Comparison of ENCODE assay signal across 19 cellular contexts in the genomic region with DNA sequence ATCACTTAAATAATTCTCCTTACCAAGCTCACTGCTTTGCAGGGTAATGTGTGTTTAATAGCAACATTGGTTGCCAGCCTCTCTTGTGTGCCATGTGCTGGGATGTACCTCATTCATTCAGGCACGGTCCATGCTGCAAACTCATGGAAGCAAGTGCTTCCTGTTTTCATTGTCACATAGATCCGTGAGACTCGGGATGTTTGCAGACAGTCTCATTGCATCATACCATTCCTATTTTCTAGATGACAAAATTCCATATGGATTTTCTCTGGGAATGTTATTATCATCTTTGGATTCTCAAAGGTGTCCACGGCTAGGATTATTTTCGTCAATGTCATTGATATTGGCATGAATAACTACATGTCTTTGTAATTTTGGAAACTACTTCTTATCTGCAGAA. TPM values are rescaled to one million over a fixed set of nuclear protein-coding genes. Genes with fewer than 3 reads are reported as not detected.
DNase-seq lines count a peak whose midpoint lies in the region; ATAC-seq and TF ChIP-seq lines count a peak whose summit lies in the region.
"Had no signal": no experiment of that assay in that cellular context is flagged by ENCODE, and none has a peak within 500 bp of the region (broad histone marks: within the 10 kb centered on the region; RNA-seq: fewer than 3 reads in every experiment).

No MANE protein-coding gene starts in this region.

- ATAC-seq in WTC11 (no peak), right cardiac atrium (no peak), natural killer cell (no peak), foreskin keratinocyte (no peak)
- ATAC-seq: CD8-positive, alpha-beta T cell; HCT116 had no signal

- no peak overlapping the region for H3K4me3 Mint-ChIP-seq in WTC11
- H3K4me3 Mint-ChIP-seq in natural killer cell = no peak overlapping the region
- H3K4me3 Mint-ChIP-seq: B cell; CD4-positive, CD25-positive, alpha-beta regulatory T cell; CD8-positive, alpha-beta T cell had no signal

- TF ChIP-seq EP300 in esophagus muscularis mucosa (IDR thresholded peaks at IDR 0.05) (no peak), sigmoid colon (IDR thresholded peaks at IDR 0.05) (no peak)

- H3K9me3 ChIP-seq in esophagus muscularis mucosa (no peaks in the 10 kb centered on the region), sigmoid colon (no peaks in the 10 kb centered on the region), right cardiac atrium (ENCODE audit: control insufficient read depth, low read length) (no peaks in the 10 kb centered on the region)
- H3K9me3 ChIP-seq: BLaER1, Caco-2 had no signal

- TF ChIP-seq CTCF in WTC11 (IDR thresholded peaks at IDR 0.05) = no peak
- TF ChIP-seq CTCF in esophagus muscularis mucosa (IDR thresholded peaks at IDR 0.05) = no peak
- no peak for TF ChIP-seq CTCF in sigmoid colon (IDR thresholded peaks at IDR 0.05)
- no peak for TF ChIP-seq CTCF in natural killer cell (IDR thresholded peaks at IDR 0.05)
- no peak for TF ChIP-seq CTCF in foreskin keratinocyte (conservative IDR thresholded peaks at IDR 0.05)

- CTCF ChIA-PET in WTC11 (lab: Charles Lee) = no interaction called here

- DNase-seq in WTC11 (ENCODE audit: low spot score) (no peak), esophagus muscularis mucosa (ENCODE audit: extremely low spot score) (peak; percentile 47), medulla oblongata (ENCODE audit: extremely low spot score) (peak; percentile 13), sigmoid colon (peak; percentile 39), right cardiac atrium (no peak), natural killer cell (no peak), foreskin keratinocyte (no peak)
- DNase-seq in stimulated activated CD4-positive, alpha-beta T cell treated with anti-CD3 and anti-CD28 coated beads, Interleukin-1b, Interleukin-23, amount 100 ng/mL, for 48 hours = no peak
- DNase-seq: Caco-2; CD4-positive, CD25-positive, alpha-beta regulatory T cell; DMS153; DND-41; H7 had no signal

- H3K36me3 ChIP-seq in esophagus muscularis mucosa = no peaks in the 10 kb centered on the region
- H3K36me3 ChIP-seq in sigmoid colon = no peaks in the 10 kb centered on the region

- no peaks in the 10 kb centered on the region for H3K4me1 Mint-ChIP-seq in WTC11
- H3K4me1 Mint-ChIP-seq in natural killer cell = no peaks in the 10 kb centered on the region
- H3K4me1 Mint-ChIP-seq: B cell; CD4-positive, CD25-positive, alpha-beta regulatory T cell had no signal

- H3K27ac Mint-ChIP-seq in WTC11 (no peak overlapping the region), natural killer cell (no peak overlapping the region)
- H3K27ac Mint-ChIP-seq: B cell; CD4-positive, CD25-positive, alpha-beta regulatory T cell; CD8-positive, alpha-beta T cell had no signal

- intact Hi-C loops in esophagus muscularis mucosa (cut with DNase I) = no loop called here
- intact Hi-C loops in sigmoid colon (cut with DNase I) = no loop called here
- intact Hi-C loops in right cardiac atrium (cut with DNase I) = no loop called here
- intact Hi-C loops in natural killer cell (cut with micrococcal nuclease) = no loop called here

- H3K27me3 ChIP-seq in esophagus muscularis mucosa = peaks cover 0 to 8% (median 0%) of the 10 kb centered on the region in 4 donors
- no peaks in the 10 kb centered on the region for H3K27me3 ChIP-seq in sigmoid colon
- H3K27me3 ChIP-seq in right cardiac atrium (ENCODE audit: control insufficient read depth, insufficient read depth) = no peaks in the 10 kb centered on the region
- peaks cover 8% of the 10 kb centered on the region for H3K27me3 ChIP-seq in foreskin keratinocyte
- H3K27me3 ChIP-seq: BLaER1 had no signal

- WGBS in esophagus muscularis mucosa = 55% methylated on average over 5 of the region's 5 CpGs
- 63% methylated on average over 5 of the region's 5 CpGs for WGBS in sigmoid colon, 2 donors
- 39% methylated on average over 5 of the region's 5 CpGs for WGBS in right cardiac atrium

- H3K4me3 ChIP-seq in esophagus muscularis mucosa (no peak overlapping the region), sigmoid colon (no peak overlapping the region), right cardiac atrium (ENCODE audit: low read length) (no peak overlapping the region)
- H3K4me3 ChIP-seq: BLaER1 had no signal

- H3K27me3 Mint-ChIP-seq in WTC11 (ENCODE audit: low read depth) (no peaks in the 10 kb centered on the region; the same call in 1 of the 2 replicates), natural killer cell (ENCODE audit: low read depth in 2 of 2) (peaks cover 7 to 12% of the 10 kb centered on the region in 2 donors)

- H3K4me1 ChIP-seq in esophagus muscularis mucosa (peaks cover 13 to 34% (median 33%) of the 10 kb centered on the region in 4 donors), sigmoid colon (peaks cover 0 to 22% (median 16%) of the 10 kb centered on the region in 4 donors), right cardiac atrium (ENCODE audit: control insufficient read depth, insufficient read depth, low read length) (no peaks in the 10 kb centered on the region), foreskin keratinocyte (no peaks in the 10 kb centered on the region)
- H3K4me1 ChIP-seq: Caco-2 had no signal

- POLR2A ChIA-PET in WTC11 (lab: Charles Lee) = no interaction called here

- H3K27ac ChIP-seq in esophagus muscularis mucosa (replicated peaks in 1 of 4) = no peak overlapping the region
- H3K27ac ChIP-seq in sigmoid colon = no peak overlapping the region
- H3K27ac ChIP-seq in right cardiac atrium (ENCODE audit: low read length) = no peak overlapping the region
- no peak overlapping the region for H3K27ac ChIP-seq in foreskin keratinocyte
- H3K27ac ChIP-seq: 22Rv1, BLaER1, C4-2B had no signal

- TF ChIP-seq POLR2A in esophagus muscularis mucosa (IDR thresholded peaks at IDR 0.05; ENCODE audit: low read depth) (no peak), sigmoid colon (IDR thresholded peaks at IDR 0.05) (no peak)

- H3K36me3 Mint-ChIP-seq in WTC11 (no peaks in the 10 kb centered on the region), natural killer cell (no peaks in the 10 kb centered on the region)
- H3K36me3 Mint-ChIP-seq: CD4-positive, CD25-positive, alpha-beta regulatory T cell; CD8-positive, alpha-beta T cell had no signal

- peaks cover 8% of the 10 kb centered on the region; the same call in 1 of the 2 replicates for H3K9me3 Mint-ChIP-seq in WTC11
- H3K9me3 Mint-ChIP-seq in natural killer cell = no peaks in the 10 kb centered on the region
- H3K9me3 Mint-ChIP-seq: CD8-positive, alpha-beta T cell had no signal

TF ChIP-seq in WTC11, 78 proteins besides CTCF, POLR2A, EP300 and RAD21:
- TF ChIP-seq, protein P1, sequence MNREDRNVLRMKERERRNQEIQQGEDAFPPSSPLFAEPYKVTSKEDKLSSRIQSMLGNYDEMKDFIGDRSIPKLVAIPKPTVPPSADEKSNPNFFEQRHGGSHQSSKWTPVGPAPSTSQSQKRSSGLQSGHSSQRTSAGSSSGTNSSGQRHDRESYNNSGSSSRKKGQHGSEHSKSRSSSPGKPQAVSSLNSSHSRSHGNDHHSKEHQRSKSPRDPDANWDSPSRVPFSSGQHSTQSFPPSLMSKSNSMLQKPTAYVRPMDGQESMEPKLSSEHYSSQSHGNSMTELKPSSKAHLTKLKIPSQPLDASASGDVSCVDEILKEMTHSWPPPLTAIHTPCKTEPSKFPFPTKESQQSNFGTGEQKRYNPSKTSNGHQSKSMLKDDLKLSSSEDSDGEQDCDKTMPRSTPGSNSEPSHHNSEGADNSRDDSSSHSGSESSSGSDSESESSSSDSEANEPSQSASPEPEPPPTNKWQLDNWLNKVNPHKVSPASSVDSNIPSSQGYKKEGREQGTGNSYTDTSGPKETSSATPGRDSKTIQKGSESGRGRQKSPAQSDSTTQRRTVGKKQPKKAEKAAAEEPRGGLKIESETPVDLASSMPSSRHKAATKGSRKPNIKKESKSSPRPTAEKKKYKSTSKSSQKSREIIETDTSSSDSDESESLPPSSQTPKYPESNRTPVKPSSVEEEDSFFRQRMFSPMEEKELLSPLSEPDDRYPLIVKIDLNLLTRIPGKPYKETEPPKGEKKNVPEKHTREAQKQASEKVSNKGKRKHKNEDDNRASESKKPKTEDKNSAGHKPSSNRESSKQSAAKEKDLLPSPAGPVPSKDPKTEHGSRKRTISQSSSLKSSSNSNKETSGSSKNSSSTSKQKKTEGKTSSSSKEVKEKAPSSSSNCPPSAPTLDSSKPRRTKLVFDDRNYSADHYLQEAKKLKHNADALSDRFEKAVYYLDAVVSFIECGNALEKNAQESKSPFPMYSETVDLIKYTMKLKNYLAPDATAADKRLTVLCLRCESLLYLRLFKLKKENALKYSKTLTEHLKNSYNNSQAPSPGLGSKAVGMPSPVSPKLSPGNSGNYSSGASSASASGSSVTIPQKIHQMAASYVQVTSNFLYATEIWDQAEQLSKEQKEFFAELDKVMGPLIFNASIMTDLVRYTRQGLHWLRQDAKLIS (CRISPR knock-in tag; IDR thresholded peaks at IDR 0.05; ENCODE audit: borderline replicate concordance) = no peak
- TF ChIP-seq, protein P2, sequence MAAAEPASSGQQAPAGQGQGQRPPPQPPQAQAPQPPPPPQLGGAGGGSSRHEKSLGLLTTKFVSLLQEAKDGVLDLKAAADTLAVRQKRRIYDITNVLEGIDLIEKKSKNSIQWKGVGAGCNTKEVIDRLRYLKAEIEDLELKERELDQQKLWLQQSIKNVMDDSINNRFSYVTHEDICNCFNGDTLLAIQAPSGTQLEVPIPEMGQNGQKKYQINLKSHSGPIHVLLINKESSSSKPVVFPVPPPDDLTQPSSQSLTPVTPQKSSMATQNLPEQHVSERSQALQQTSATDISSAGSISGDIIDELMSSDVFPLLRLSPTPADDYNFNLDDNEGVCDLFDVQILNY (CRISPR knock-in tag; IDR thresholded peaks at IDR 0.05) = no peak
- no peak for TF ChIP-seq NFYB (CRISPR knock-in tag; conservative IDR thresholded peaks at IDR 0.05; ENCODE audit: low read depth)
- peak; percentile 89 for TF ChIP-seq GABPB1 (CRISPR knock-in tag; IDR thresholded peaks at IDR 0.05)

RNA-seq across cellular contexts. Expression of a gene that starts 60.0 kb away (rescaled TPM):
- total RNA-seq in WTC11 (2021) = 35.0 to 44.4 TPM (median 42.3 TPM) in 3 replicates
- total RNA-seq in esophagus muscularis mucosa = 100 to 1,000 TPM in 1 of 4 donors, 10 to 100 TPM in 3; 59.4 to 119 (median 76.1) TPM
- total RNA-seq in sigmoid colon = 100 to 1,000 TPM in 3 of 4 donors, 10 to 100 TPM in 1; 77.0 to 196 (median 139) TPM
- 10 to 100 TPM in 1 of 3 donors, 1 to 10 TPM in 2; 1.8 to 16.4 (median 3.0) TPM for polyA plus RNA-seq in sigmoid colon
- 10 to 100 TPM; 18.3 to 29.1 (median 25.4) TPM for total RNA-seq in right cardiac atrium
- 7.8 TPM for polyA plus RNA-seq in right cardiac atrium
- total RNA-seq in natural killer cell = 100 to 1,000 TPM in 2 of 3 donors, 10 to 100 TPM in 1; 74.9 to 105 (median 100) TPM
- 6.9 and 7.5 TPM in 2 replicates for total RNA-seq in foreskin keratinocyte
- polyA plus RNA-seq in foreskin keratinocyte = 1.0 TPM in 2 replicates

Comparison
In these comparisons a context has a peak if more than half of its experiments do, and no peak if none do; other contexts are left out.
1. DNase-seq: peak in esophagus muscularis mucosa (single experiment), medulla oblongata (single experiment) and sigmoid colon (single experiment); none in WTC11 (single experiment), stimulated activated CD4-positive, alpha-beta T cell treated with anti-CD3 and anti-CD28 coated beads, Interleukin-1b, Interleukin-23, amount 100 ng/mL, for 48 hours (single experiment), right cardiac atrium (0 of 3), natural killer cell (single experiment) and foreskin keratinocyte (0 of 2).